In the genomic region with DNA sequence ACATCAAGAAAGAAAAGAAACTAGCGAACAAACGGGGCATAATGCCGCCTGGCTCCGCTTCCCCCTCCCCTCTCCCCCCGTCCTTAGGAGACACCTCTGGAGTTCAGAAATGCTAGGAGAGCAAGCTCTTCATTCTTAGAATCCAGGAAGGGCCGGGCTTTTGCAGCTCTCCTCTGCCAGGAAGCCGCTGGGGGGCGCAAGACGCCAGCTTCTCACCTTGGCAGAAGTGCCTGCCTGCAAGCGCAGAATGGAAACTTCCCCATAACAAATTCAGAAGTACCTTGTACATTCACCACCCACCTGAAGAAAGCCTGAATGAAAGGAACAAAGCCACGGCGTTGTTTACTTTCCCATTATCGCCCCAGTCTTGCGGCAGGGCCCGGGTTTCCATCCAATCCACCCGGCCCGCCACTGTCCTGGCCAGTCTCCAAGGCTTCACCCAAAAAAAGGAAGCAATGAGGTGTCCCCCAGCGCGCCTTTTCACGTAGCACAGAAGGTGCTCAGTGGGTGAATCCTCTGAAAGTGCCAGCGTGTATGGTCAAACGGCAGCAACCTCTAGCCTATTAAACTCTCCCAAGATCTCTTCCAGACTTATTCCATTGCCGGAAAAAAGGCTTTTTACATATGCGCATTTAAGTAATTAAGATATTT, we compare ENCODE assay signal across 8 cellular contexts. TPM values are rescaled to one million over a fixed set of nuclear protein-coding genes. Genes with fewer than 3 reads are reported as not detected.
A peak's percentile ranks its signal among the peaks of the same experiment; 100 is the strongest.
DNase-seq lines count a peak whose midpoint lies in the region; ATAC-seq, FAIRE-seq and TF ChIP-seq lines count a peak whose summit lies in the region.

No MANE protein-coding gene starts in this region.

- H3K36me3 Mint-ChIP-seq in activated naive CD8-positive, alpha-beta T cell treated with anti-CD3 and anti-CD28 coated beads, Interleukin-2, amount 10 ng/mL, durations not matched to agents 7 days and 5 days = peaks cover 10% of the 10 kb centered on the region

- H3K9ac ChIP-seq in SU-DHL-6 (ENCODE audit: low read length) = no peak overlapping the region

- no peak for TF ChIP-seq EP300 in ovary (IDR thresholded peaks at IDR 0.05)

- H3K4me3 ChIP-seq in SU-DHL-6 (ENCODE audit: insufficient read depth, low read length, poor library complexity, severe bottlenecking) (no peak overlapping the region), ovary (peak overlapping the region; percentile 74), thoracic aorta (peak overlapping the region; percentile 97)

- H3K4me3 Mint-ChIP-seq in activated naive CD8-positive, alpha-beta T cell treated with anti-CD3 and anti-CD28 coated beads, Interleukin-2, amount 10 ng/mL, durations not matched to agents 7 days and 5 days = peak overlapping the region; percentile 89

- H3K27me3 ChIP-seq in SU-DHL-6 (ENCODE audit: low read length) = no peaks in the 10 kb centered on the region
- H3K27me3 ChIP-seq in ovary = no peaks in the 10 kb centered on the region
- no peaks in the 10 kb centered on the region for H3K27me3 ChIP-seq in thoracic aorta (replicated peaks; ENCODE audit: insufficient read depth)

- TF ChIP-seq CTCF in SU-DHL-6 (IDR thresholded peaks at IDR 0.05; ENCODE audit: insufficient read depth, low read length, poor library complexity, severe bottlenecking) = peak; percentile 92
- peak; percentile 60 to 85 (median 66) for TF ChIP-seq CTCF in ovary (IDR thresholded peaks at IDR 0.05)
- peak; percentile 83 for TF ChIP-seq CTCF in thoracic aorta (IDR thresholded peaks at IDR 0.05)

- no peak overlapping the region for H2AFZ ChIP-seq in SU-DHL-6 (ENCODE audit: low read depth, low read length, severe bottlenecking)

- H3K36me3 ChIP-seq in SU-DHL-6 (ENCODE audit: low read length) (no peaks in the 10 kb centered on the region), ovary (no peaks in the 10 kb centered on the region), thoracic aorta (no peaks in the 10 kb centered on the region)

- H3K27ac ChIP-seq in SU-DHL-6 (ENCODE audit: low read depth, low read length) (no peak overlapping the region), ovary (peak overlapping the region in 1 of 2 donors; percentile 28), thoracic aorta (peak overlapping the region in 1 of 2 donors; percentile 93)

- no peak for TF ChIP-seq POLR2A in ovary (IDR thresholded peaks at IDR 0.05)

- H3F3A ChIP-seq in SU-DHL-6 (ENCODE audit: insufficient read depth) = no peaks in the 10 kb centered on the region

- H3K4me2 ChIP-seq in SU-DHL-6 (ENCODE audit: low read depth, low read length, poor library complexity, severe bottlenecking) = peak overlapping the region; percentile 51

- H3K9me3 ChIP-seq in SU-DHL-6 (ENCODE audit: insufficient read depth, low read length) = no peaks in the 10 kb centered on the region
- no peaks in the 10 kb centered on the region for H3K9me3 ChIP-seq in ovary
- H3K9me3 ChIP-seq in thoracic aorta = no peaks in the 10 kb centered on the region

- peak; percentile 74 for FAIRE-seq in GM19239 (lab: Jason Lieb, UNC)

- peaks cover 21% of the 10 kb centered on the region for H3K4me1 Mint-ChIP-seq in activated naive CD8-positive, alpha-beta T cell treated with anti-CD3 and anti-CD28 coated beads, Interleukin-2, amount 10 ng/mL, durations not matched to agents 7 days and 5 days

- H4K20me1 ChIP-seq in SU-DHL-6 (ENCODE audit: low read depth, low read length) = no peaks in the 10 kb centered on the region

- intact Hi-C loops in cardiac septum (cut with DNase I) (loop anchor here (1.0 to 5.0 kb wide), 3 partner anchors 154 to 499 kb away; no protein-coding TSS in a partner anchor), ovary (cut with DNase I) (loop anchor here (2.0 to 10.0 kb wide), 9 partner anchors 52 to 498 kb away; no protein-coding TSS in a partner anchor)

- H3K9me2 ChIP-seq in SU-DHL-6 (replicated peaks; ENCODE audit: insufficient read depth, low read length) = no peaks in the 10 kb centered on the region

- POLR2A ChIA-PET in activated naive CD8-positive, alpha-beta T cell treated with anti-CD3 and anti-CD28 coated beads, Interleukin-2, amount 10 ng/mL, durations not matched to agents 7 days and 5 days (lab: Charles Lee) = interaction anchor here (0.6 to 1.9 kb wide), 11 partner anchors 140 to 500 kb away, joined by 3 to 19 read pairs (median 4); no protein-coding TSS in a partner anchor

- peaks cover 16% of the 10 kb centered on the region for H3K27me3 Mint-ChIP-seq in activated naive CD8-positive, alpha-beta T cell treated with anti-CD3 and anti-CD28 coated beads, Interleukin-2, amount 10 ng/mL, durations not matched to agents 7 days and 5 days

- peak; percentile 25 for ATAC-seq in activated naive CD8-positive, alpha-beta T cell treated with anti-CD3 and anti-CD28 coated beads, Interleukin-2, amount 10 ng/mL, durations not matched to agents 7 days and 5 days (ENCODE audit: low read depth)
- no peak for ATAC-seq in thoracic aorta (ENCODE audit: insufficient number of reproducible peaks, low FRiP score, low read depth)

- H3K27ac Mint-ChIP-seq in activated naive CD8-positive, alpha-beta T cell treated with anti-CD3 and anti-CD28 coated beads, Interleukin-2, amount 10 ng/mL, durations not matched to agents 7 days and 5 days = peak overlapping the region; percentile 67

- peaks cover 6% of the 10 kb centered on the region for H3K4me1 ChIP-seq in ovary (ENCODE audit: insufficient read depth)
- H3K4me1 ChIP-seq in thoracic aorta (ENCODE audit: control insufficient read depth in 1 of 2, low read depth in 2 of 2) = peaks cover 26 to 35% of the 10 kb centered on the region in 2 donors

- H3K79me2 ChIP-seq in SU-DHL-6 (ENCODE audit: insufficient read depth, low read length) = no peaks in the 10 kb centered on the region

- peak; percentile 69 for DNase-seq in 8988T
- DNase-seq in GM19239 (ENCODE audit: insufficient read length, low spot score) = peak; percentile 76
- peak; percentile 86 for DNase-seq in NCI-H128 (lab: John Stamatoyannopoulos, UW; ENCODE audit: unreplicated experiment)
- DNase-seq in activated naive CD8-positive, alpha-beta T cell treated with anti-CD3 and anti-CD28 coated beads, Interleukin-2, amount 10 ng/mL, durations not matched to agents 7 days and 5 days = peak; percentile 94
- peak; percentile 95 for DNase-seq in cardiac septum (ENCODE audit: low spot score)
- DNase-seq in ovary = peak; percentile 86 to 95 (median 93)
- peak; percentile 32 for DNase-seq in thoracic aorta (ENCODE audit: low spot score)

- 2 to 3% (median 3%) methylated on average over 24 of the region's 24 CpGs for WGBS in ovary, 3 donors

- no peaks in the 10 kb centered on the region for H3K9me3 Mint-ChIP-seq in activated naive CD8-positive, alpha-beta T cell treated with anti-CD3 and anti-CD28 coated beads, Interleukin-2, amount 10 ng/mL, durations not matched to agents 7 days and 5 days

RNA-seq across cellular contexts. Expression of gene GADD45G, which starts 1.7 kb away (rescaled TPM):
- 10 to 100 TPM in 1 of 2 experiments, 1 to 10 TPM in 1; 8.9 to 10.1 TPM for total RNA-seq in activated naive CD8-positive, alpha-beta T cell treated with anti-CD3 and anti-CD28 coated beads, Interleukin-2, amount 10 ng/mL, durations not matched to agents 7 days and 5 days
- total RNA-seq in cardiac septum = 29.6 TPM
- total RNA-seq in ovary = 100 to 1,000 TPM in 1 of 7 donors, 10 to 100 TPM in 6; 15.7 to 126 (median 23.2) TPM
- polyA plus RNA-seq in ovary = 10 to 100 TPM in 1 of 2 donors, under 1 TPM in 1; 0.60 to 59.0 TPM
- 10 to 100 TPM in 1 of 2 donors, 1 to 10 TPM in 1; 5.8 to 19.3 TPM for total RNA-seq in thoracic aorta

Comparison
In these comparisons a context has a peak if more than half of its experiments do, and no peak if none do; other contexts are left out.
1. DNase-seq: peak in every context shown above with its lines; median percentile 95 in cardiac septum; 94 in activated naive CD8-positive, alpha-beta T cell treated with anti-CD3 and anti-CD28 coated beads, Interleukin-2, amount 10 ng/mL, durations not matched to agents 7 days and 5 days; 93 in ovary; 86 in NCI-H128; 76 in GM19239; 69 in 8988T; 32 in thoracic aorta.